ENCODE assay signal across 17 cellular contexts in the genomic region with DNA sequence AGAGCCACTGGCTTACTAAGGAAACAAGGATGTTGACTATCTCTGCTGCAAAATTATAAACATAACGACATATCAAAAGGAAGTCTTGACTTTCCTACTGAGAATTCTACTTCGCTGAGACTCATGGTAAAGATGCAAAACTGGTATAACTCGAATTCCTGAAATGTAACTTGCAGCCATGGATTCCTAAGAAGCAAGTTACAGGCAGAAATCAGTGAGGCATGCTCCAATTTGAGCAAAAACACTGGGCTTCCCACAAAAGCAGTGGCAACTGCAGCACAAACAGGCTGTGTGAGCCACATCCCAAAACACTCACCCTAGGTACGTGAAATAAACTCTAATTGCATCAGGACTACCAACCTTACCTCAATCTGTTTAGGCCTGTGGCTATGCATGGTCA.
DNase-seq lines count a peak whose midpoint lies in the region; ATAC-seq and TF ChIP-seq lines count a peak whose summit lies in the region.
"Had no signal": no experiment of that assay in that cellular context is flagged by ENCODE, and none has a peak within 500 bp of the region (broad histone marks: within the 10 kb centered on the region; RNA-seq: fewer than 3 reads in every experiment).

No MANE protein-coding gene starts in this region.

- H3K27ac ChIP-seq in dorsolateral prefrontal cortex = peak overlapping the region in 53 of 59 donors; percentile 36 to 95 (median 88)
- H3K27ac ChIP-seq in gastroesophageal sphincter = peak overlapping the region in 1 of 4 donors; percentile 42

- peaks cover 41% of the 10 kb centered on the region for H3K4me1 Mint-ChIP-seq in neural crest cell

- H3K27me3 Mint-ChIP-seq in neural crest cell (ENCODE audit: low read depth) = no peaks in the 10 kb centered on the region

- H3K27ac Mint-ChIP-seq in neural crest cell (ENCODE audit: unreplicated experiment) = peak overlapping the region; percentile 54
- H3K27ac Mint-ChIP-seq: activated naive CD8-positive, alpha-beta T cell treated with anti-CD3 and anti-CD28 coated beads, Interleukin-2, amount 50 U/mL, for 24 hours; B cell; stimulated activated effector memory CD8-positive, alpha-beta T cell treated with anti-CD3 and anti-CD28 coated beads, Interleukin-12 subunit alpha, Interleukin-12 subunit beta, amount 100 ng/mL, for 72 hours had no signal

- DNase-seq in EH (ENCODE audit: low read depth) (peak; percentile 31), M059J (ENCODE audit: low read depth) (peak; percentile 56), dorsolateral prefrontal cortex (no peak), neural crest cell (ENCODE audit: low read depth, low spot score) (no peak), NAMALWA (ENCODE audit: low spot score) (no peak)
- DNase-seq in activated CD4-positive, alpha-beta T cell treated with anti-CD3 and anti-CD28 coated beads for 4 hours = no peak
- DNase-seq: activated CD4-positive, CD25-positive, alpha-beta regulatory T cell; activated naive CD8-positive, alpha-beta T cell treated with anti-CD3 and anti-CD28 coated beads, Interleukin-2, amount 50 U/mL, for 24 hours; activated T-cell treated with anti-CD3 and anti-CD28 coated beads for 4 hours; KG1; NCI-H187; NCI-H82; stimulated activated CD4-positive, alpha-beta T cell treated with anti-CD3 and anti-CD28 coated beads, Interleukin-4, amount 100 ng/mL, for 1 hour had no signal

- TF ChIP-seq EP300 in gastroesophageal sphincter (IDR thresholded peaks at IDR 0.05) = no peak

- no peak for TF ChIP-seq POLR2A in gastroesophageal sphincter (IDR thresholded peaks at IDR 0.05)

- no peaks in the 10 kb centered on the region for H3K36me3 ChIP-seq in gastroesophageal sphincter

- H3K27me3 ChIP-seq in dorsolateral prefrontal cortex (no peaks in the 10 kb centered on the region), gastroesophageal sphincter (no peaks in the 10 kb centered on the region)

- H3K9me3 ChIP-seq in gastroesophageal sphincter = no peaks in the 10 kb centered on the region

- H3K36me3 Mint-ChIP-seq in neural crest cell (ENCODE audit: low read depth) = peaks cover 5% of the 10 kb centered on the region
- H3K36me3 Mint-ChIP-seq: stimulated activated effector memory CD8-positive, alpha-beta T cell treated with anti-CD3 and anti-CD28 coated beads, Interleukin-12 subunit alpha, Interleukin-12 subunit beta, amount 100 ng/mL, for 72 hours had no signal

- no peak for TF ChIP-seq CTCF in dorsolateral prefrontal cortex (IDR thresholded peaks at IDR 0.05 in 54 of 56, conservative IDR thresholded peaks at IDR 0.05 in 2 of 56; ENCODE audit: low read depth in 1 of 56, partially characterized antibody in 56 of 56)
- TF ChIP-seq CTCF in neural crest cell (conservative IDR thresholded peaks at IDR 0.05) = no peak
- no peak for TF ChIP-seq CTCF in gastroesophageal sphincter (IDR thresholded peaks at IDR 0.05)

- 67 to 71% methylated on average over 4 of the region's 4 CpGs for WGBS in gastroesophageal sphincter (ENCODE audit: low coverage in 1 of 2), 2 donors

- H3K4me3 Mint-ChIP-seq in neural crest cell = peak overlapping the region; percentile 99

- H3K9me3 Mint-ChIP-seq in neural crest cell = no peaks in the 10 kb centered on the region
- H3K9me3 Mint-ChIP-seq: activated naive CD8-positive, alpha-beta T cell treated with anti-CD3 and anti-CD28 coated beads, Interleukin-2, amount 50 U/mL, for 24 hours; stimulated activated effector memory CD8-positive, alpha-beta T cell treated with anti-CD3 and anti-CD28 coated beads, Interleukin-12 subunit alpha, Interleukin-12 subunit beta, amount 100 ng/mL, for 72 hours had no signal

- H3K4me3 ChIP-seq in dorsolateral prefrontal cortex (peak overlapping the region in 32 of 59 donors; percentile 61 to 82 (median 74)), gastroesophageal sphincter (no peak overlapping the region)

- intact Hi-C loops in dorsolateral prefrontal cortex (cut with DNase I) = loop anchor here (5.0 kb wide), 3 partner anchors 95 to 495 kb away; no protein-coding TSS in a partner anchor

- ATAC-seq in gastroesophageal sphincter (no peak), HG03135 (IDR thresholded peaks at IDR 0.05; ENCODE audit: unreplicated experiment) (no peak)
- ATAC-seq: activated naive CD8-positive, alpha-beta T cell treated with anti-CD3 and anti-CD28 coated beads, Interleukin-2, amount 50 U/mL, for 24 hours had no signal

- H3K4me1 ChIP-seq in gastroesophageal sphincter = peaks cover 0 to 32% (median 0%) of the 10 kb centered on the region in 3 donors

Comparison
In these comparisons a context has a peak if more than half of its experiments do, and no peak if none do; other contexts are left out.
1. DNase-seq: peak in EH (single experiment) and M059J (single experiment); none in dorsolateral prefrontal cortex (0 of 10), neural crest cell (single experiment), NAMALWA (single experiment) and activated CD4-positive, alpha-beta T cell treated with anti-CD3 and anti-CD28 coated beads for 4 hours (0 of 2).
2. H3K4me3 ChIP-seq: peak in dorsolateral prefrontal cortex (32 of 59); none in gastroesophageal sphincter (0 of 2).